Comparison of ENCODE assay signal across 1 cellular context in the genomic region with DNA sequence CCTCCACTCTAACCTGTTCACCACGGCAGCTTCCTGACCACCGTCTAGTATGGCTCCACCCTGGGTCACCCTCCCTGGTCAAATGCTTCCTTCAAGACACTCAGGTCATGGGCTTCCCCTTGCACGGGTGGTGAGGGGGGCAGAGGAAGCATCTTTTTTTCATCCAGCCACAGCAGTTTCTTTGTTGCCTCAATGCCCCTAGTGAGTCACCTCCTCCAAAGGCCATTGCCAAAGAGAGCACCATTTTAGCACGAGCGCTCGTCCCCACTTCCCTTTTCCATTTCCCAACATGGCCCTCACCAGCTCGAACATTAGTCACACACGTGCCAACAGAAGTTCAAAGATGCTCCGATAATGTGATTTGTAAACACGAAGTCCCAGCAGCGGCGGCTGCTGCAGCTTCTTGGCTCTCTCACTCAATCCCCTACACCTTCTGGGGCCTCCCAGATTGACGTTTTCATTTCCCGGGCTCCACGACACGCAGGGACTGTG.
TF ChIP-seq lines count a peak whose summit lies in the region.

No MANE protein-coding gene starts in this region.

TF ChIP-seq in H1, 55 proteins besides CTCF, POLR2A, EP300 and RAD21 (continued from another document):
- TF ChIP-seq, protein P1, sequence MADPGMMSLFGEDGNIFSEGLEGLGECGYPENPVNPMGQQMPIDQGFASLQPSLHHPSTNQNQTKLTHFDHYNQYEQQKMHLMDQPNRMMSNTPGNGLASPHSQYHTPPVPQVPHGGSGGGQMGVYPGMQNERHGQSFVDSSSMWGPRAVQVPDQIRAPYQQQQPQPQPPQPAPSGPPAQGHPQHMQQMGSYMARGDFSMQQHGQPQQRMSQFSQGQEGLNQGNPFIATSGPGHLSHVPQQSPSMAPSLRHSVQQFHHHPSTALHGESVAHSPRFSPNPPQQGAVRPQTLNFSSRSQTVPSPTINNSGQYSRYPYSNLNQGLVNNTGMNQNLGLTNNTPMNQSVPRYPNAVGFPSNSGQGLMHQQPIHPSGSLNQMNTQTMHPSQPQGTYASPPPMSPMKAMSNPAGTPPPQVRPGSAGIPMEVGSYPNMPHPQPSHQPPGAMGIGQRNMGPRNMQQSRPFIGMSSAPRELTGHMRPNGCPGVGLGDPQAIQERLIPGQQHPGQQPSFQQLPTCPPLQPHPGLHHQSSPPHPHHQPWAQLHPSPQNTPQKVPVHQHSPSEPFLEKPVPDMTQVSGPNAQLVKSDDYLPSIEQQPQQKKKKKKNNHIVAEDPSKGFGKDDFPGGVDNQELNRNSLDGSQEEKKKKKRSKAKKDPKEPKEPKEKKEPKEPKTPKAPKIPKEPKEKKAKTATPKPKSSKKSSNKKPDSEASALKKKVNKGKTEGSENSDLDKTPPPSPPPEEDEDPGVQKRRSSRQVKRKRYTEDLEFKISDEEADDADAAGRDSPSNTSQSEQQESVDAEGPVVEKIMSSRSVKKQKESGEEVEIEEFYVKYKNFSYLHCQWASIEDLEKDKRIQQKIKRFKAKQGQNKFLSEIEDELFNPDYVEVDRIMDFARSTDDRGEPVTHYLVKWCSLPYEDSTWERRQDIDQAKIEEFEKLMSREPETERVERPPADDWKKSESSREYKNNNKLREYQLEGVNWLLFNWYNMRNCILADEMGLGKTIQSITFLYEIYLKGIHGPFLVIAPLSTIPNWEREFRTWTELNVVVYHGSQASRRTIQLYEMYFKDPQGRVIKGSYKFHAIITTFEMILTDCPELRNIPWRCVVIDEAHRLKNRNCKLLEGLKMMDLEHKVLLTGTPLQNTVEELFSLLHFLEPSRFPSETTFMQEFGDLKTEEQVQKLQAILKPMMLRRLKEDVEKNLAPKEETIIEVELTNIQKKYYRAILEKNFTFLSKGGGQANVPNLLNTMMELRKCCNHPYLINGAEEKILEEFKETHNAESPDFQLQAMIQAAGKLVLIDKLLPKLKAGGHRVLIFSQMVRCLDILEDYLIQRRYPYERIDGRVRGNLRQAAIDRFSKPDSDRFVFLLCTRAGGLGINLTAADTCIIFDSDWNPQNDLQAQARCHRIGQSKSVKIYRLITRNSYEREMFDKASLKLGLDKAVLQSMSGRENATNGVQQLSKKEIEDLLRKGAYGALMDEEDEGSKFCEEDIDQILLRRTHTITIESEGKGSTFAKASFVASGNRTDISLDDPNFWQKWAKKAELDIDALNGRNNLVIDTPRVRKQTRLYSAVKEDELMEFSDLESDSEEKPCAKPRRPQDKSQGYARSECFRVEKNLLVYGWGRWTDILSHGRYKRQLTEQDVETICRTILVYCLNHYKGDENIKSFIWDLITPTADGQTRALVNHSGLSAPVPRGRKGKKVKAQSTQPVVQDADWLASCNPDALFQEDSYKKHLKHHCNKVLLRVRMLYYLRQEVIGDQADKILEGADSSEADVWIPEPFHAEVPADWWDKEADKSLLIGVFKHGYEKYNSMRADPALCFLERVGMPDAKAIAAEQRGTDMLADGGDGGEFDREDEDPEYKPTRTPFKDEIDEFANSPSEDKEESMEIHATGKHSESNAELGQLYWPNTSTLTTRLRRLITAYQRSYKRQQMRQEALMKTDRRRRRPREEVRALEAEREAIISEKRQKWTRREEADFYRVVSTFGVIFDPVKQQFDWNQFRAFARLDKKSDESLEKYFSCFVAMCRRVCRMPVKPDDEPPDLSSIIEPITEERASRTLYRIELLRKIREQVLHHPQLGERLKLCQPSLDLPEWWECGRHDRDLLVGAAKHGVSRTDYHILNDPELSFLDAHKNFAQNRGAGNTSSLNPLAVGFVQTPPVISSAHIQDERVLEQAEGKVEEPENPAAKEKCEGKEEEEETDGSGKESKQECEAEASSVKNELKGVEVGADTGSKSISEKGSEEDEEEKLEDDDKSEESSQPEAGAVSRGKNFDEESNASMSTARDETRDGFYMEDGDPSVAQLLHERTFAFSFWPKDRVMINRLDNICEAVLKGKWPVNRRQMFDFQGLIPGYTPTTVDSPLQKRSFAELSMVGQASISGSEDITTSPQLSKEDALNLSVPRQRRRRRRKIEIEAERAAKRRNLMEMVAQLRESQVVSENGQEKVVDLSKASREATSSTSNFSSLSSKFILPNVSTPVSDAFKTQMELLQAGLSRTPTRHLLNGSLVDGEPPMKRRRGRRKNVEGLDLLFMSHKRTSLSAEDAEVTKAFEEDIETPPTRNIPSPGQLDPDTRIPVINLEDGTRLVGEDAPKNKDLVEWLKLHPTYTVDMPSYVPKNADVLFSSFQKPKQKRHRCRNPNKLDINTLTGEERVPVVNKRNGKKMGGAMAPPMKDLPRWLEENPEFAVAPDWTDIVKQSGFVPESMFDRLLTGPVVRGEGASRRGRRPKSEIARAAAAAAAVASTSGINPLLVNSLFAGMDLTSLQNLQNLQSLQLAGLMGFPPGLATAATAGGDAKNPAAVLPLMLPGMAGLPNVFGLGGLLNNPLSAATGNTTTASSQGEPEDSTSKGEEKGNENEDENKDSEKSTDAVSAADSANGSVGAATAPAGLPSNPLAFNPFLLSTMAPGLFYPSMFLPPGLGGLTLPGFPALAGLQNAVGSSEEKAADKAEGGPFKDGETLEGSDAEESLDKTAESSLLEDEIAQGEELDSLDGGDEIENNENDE (IDR thresholded peaks at IDR 0.05; ENCODE audit: insufficient replicate concordance, low read length): no peak
- no peak for TF ChIP-seq CBX5 (IDR thresholded peaks at IDR 0.05; ENCODE audit: low read depth, low read length)
- TF ChIP-seq JUN (IDR thresholded peaks at IDR 0.05; ENCODE audit: low read depth, low read length): no peak
- no peak for TF ChIP-seq SIN3A (conservative IDR thresholded peaks at IDR 0.05 in 1 of 2, IDR thresholded peaks at IDR 0.05 in 1 of 2; ENCODE audit: low read depth in 1 of 2, low read length in 2 of 2)
- no peak for TF ChIP-seq SRF (IDR thresholded peaks at IDR 0.05; ENCODE audit: low read depth, low read length)
- no peak for TF ChIP-seq FOSL1 (IDR thresholded peaks at IDR 0.05; ENCODE audit: insufficient read depth, low read depth, low read length)
